1 cellular context compared by ENCODE assay signal in genomic region chr1:155563377-155564066, GRCh38.
A peak's percentile ranks its signal among the peaks of the same experiment; 100 is the strongest.
TF ChIP-seq lines count a peak whose summit lies in the region.

No MANE protein-coding gene starts in this region.

TF ChIP-seq in IMR-90, 13 proteins besides CTCF, POLR2A, EP300 and RAD21:
- TF ChIP-seq MXI1 (IDR thresholded peaks at IDR 0.05; ENCODE audit: borderline replicate concordance, low read depth, low read length), result peak; percentile 74
- TF ChIP-seq CHD1 (IDR thresholded peaks at IDR 0.05; ENCODE audit: low read depth, low read length), result peak; percentile 12; the same call in 1 of the 2 replicates
